ENCODE assay signal across 9 cellular contexts in genomic region chr1:59057211-59057694, GRCh38.
A peak's percentile ranks its signal among the peaks of the same experiment; 100 is the strongest.
DNase-seq lines count a peak whose midpoint lies in the region; TF ChIP-seq lines count a peak whose summit lies in the region.
"Had no signal": no experiment of that assay in that cellular context is flagged by ENCODE, and none has a peak within 500 bp of the region (broad histone marks: within the 10 kb centered on the region; RNA-seq: fewer than 3 reads in every experiment).

No MANE protein-coding gene starts in this region.

- TF ChIP-seq POLR2A in suprapubic skin (IDR thresholded peaks at IDR 0.05): no peak

- DNase-seq in HuH-7.5 (ENCODE audit: low spot score): peak; percentile 33
- peak; percentile 34 to 91 for DNase-seq in ascending aorta (ENCODE audit: low spot score in 2 of 2)
- DNase-seq in iris pigment epithelial cell (ENCODE audit: low read depth): peak; percentile 97
- peak; percentile 90 to 93 for DNase-seq in suprapubic skin (ENCODE audit: low spot score in 2 of 2)
- DNase-seq in UCSD-AML1 (lab: John Stamatoyannopoulos, UW; ENCODE audit: unreplicated experiment): no peak
- no peak for DNase-seq in activated T-cell treated with anti-CD3 and anti-CD28 coated beads, Interleukin-2, amount 50 U/mL, for 1 hour
- no peak for DNase-seq in ACHN
- DNase-seq: natural killer cell, NCI-H524 had no signal

- H3K9me3 ChIP-seq in ascending aorta (no peaks in the 10 kb centered on the region), suprapubic skin (no peaks in the 10 kb centered on the region)

- peak overlapping the region; percentile 66 to 75 for H3K27ac ChIP-seq in ascending aorta
- H3K27ac ChIP-seq in suprapubic skin: peak overlapping the region; percentile 86

- H3K27me3 ChIP-seq in ascending aorta (no peaks in the 10 kb centered on the region), suprapubic skin (no peaks in the 10 kb centered on the region)

- intact Hi-C loops in ascending aorta (cut with DNase I): no loop called here

- H3K36me3 ChIP-seq in ascending aorta (no peaks in the 10 kb centered on the region), suprapubic skin (no peaks in the 10 kb centered on the region)

- peaks cover 6 to 24% of the 10 kb centered on the region in 2 donors for H3K4me1 ChIP-seq in ascending aorta
- peaks cover 42% of the 10 kb centered on the region for H3K4me1 ChIP-seq in suprapubic skin

- in situ Hi-C loops in ACHN (cut with HindIII; ENCODE audit: low pct_ligation_motif_present, low pct_unique_long_range_greater_than_20kb, low sequenced_read_pairs): no loop called here

- TF ChIP-seq EP300 in suprapubic skin (IDR thresholded peaks at IDR 0.05): no peak

- H3K4me3 ChIP-seq in ascending aorta: peak overlapping the region in 1 of 2 donors; percentile 35
- peak overlapping the region; percentile 22 for H3K4me3 ChIP-seq in suprapubic skin

- 26% methylated on average over 6 of the region's 6 CpGs for WGBS in suprapubic skin

- TF ChIP-seq CTCF in ascending aorta (IDR thresholded peaks at IDR 0.05) (peak; percentile 3 to 19 (median 11)), suprapubic skin (IDR thresholded peaks at IDR 0.05) (peak in 1 of 2 donors; percentile 3)

Comparison
In these comparisons a context has a peak if more than half of its experiments do, and no peak if none do; other contexts are left out.
1. DNase-seq: peak in HuH-7.5 (single experiment), ascending aorta (2 of 2), iris pigment epithelial cell (single experiment) and suprapubic skin (2 of 2); none in UCSD-AML1 (single experiment), activated T-cell treated with anti-CD3 and anti-CD28 coated beads, Interleukin-2, amount 50 U/mL, for 1 hour (single experiment) and ACHN (single experiment).